In genomic region chr7:98217623-98218582, GRCh38 we compare ENCODE assay signal across 9 cellular contexts. TPM values are rescaled to one million over a fixed set of nuclear protein-coding genes. Genes with fewer than 3 reads are reported as not detected.
DNase-seq lines count a peak whose midpoint lies in the region; ATAC-seq lines count a peak whose summit lies in the region.
"Had no signal": no experiment of that assay in that cellular context is flagged by ENCODE, and none has a peak within 500 bp of the region (broad histone marks: within the 10 kb centered on the region; RNA-seq: fewer than 3 reads in every experiment).

No MANE protein-coding gene starts in this region.

- H3K9me3 Mint-ChIP-seq in activated T-cell treated with anti-CD3 and anti-CD28 coated beads, Interleukin-2, amount 50 U/mL, for 24 hours: no peaks in the 10 kb centered on the region

- no peak for DNase-seq in activated T-cell treated with anti-CD3 and anti-CD28 coated beads, Interleukin-2, amount 50 U/mL, for 24 hours
- no peak for DNase-seq in activated T-cell treated with anti-CD3 and anti-CD28 coated beads, Interleukin-2, amount 50 U/mL, for 48 hours
- peak; percentile 16 for DNase-seq in SKM-1 treated with dmso at 0.1 percent for 144 hours (lab: John Stamatoyannopoulos, UW; ENCODE audit: unreplicated experiment)
- no peak for DNase-seq in left ventricle myocardium superior
- peak; percentile 80 for DNase-seq in superior temporal gyrus (ENCODE audit: extremely low spot score)
- no peak for DNase-seq in dedifferentiated amniotic fluid mesenchymal stem cell (ENCODE audit: extremely low spot score)
- DNase-seq in effector CD4-positive, alpha-beta T cell: no peak

- H3K4me3 Mint-ChIP-seq in activated T-cell treated with anti-CD3 and anti-CD28 coated beads, Interleukin-2, amount 50 U/mL, for 24 hours: no peak overlapping the region

- peaks cover 41% of the 10 kb centered on the region for H3K36me3 Mint-ChIP-seq in activated T-cell treated with anti-CD3 and anti-CD28 coated beads, Interleukin-2, amount 50 U/mL, for 24 hours (ENCODE audit: low read depth)

- H3K27ac Mint-ChIP-seq in activated T-cell treated with anti-CD3 and anti-CD28 coated beads, Interleukin-2, amount 50 U/mL, for 24 hours: peak overlapping the region; percentile 12

- H3K27me3 Mint-ChIP-seq in activated T-cell treated with anti-CD3 and anti-CD28 coated beads, Interleukin-2, amount 50 U/mL, for 24 hours: no peaks in the 10 kb centered on the region

- peaks cover 16% of the 10 kb centered on the region for H3K4me1 Mint-ChIP-seq in activated T-cell treated with anti-CD3 and anti-CD28 coated beads, Interleukin-2, amount 50 U/mL, for 24 hours (ENCODE audit: low read depth)

- intact Hi-C loops in left ventricle myocardium superior (cut with micrococcal nuclease): no loop called here

- ATAC-seq in left ventricle myocardium superior (peak; percentile 12), GM19351 (IDR thresholded peaks at IDR 0.05; ENCODE audit: unreplicated experiment) (no peak)

RNA-seq across cellular contexts. Expression of gene BHLHA15, which starts 6.7 kb away (rescaled TPM):
- total RNA-seq in left ventricle myocardium superior: not detected
- total RNA-seq: SJSA1 had no signal

RNA-seq across cellular contexts. Expression of gene TECPR1, which starts 34.1 kb away (rescaled TPM):
- 25.2 TPM for total RNA-seq in left ventricle myocardium superior

Comparison
In these comparisons a context has a peak if more than half of its experiments do, and no peak if none do; other contexts are left out.
1. DNase-seq: peak in SKM-1 treated with dmso at 0.1 percent for 144 hours (single experiment) and superior temporal gyrus (single experiment); none in activated T-cell treated with anti-CD3 and anti-CD28 coated beads, Interleukin-2, amount 50 U/mL, for 24 hours (single experiment), activated T-cell treated with anti-CD3 and anti-CD28 coated beads, Interleukin-2, amount 50 U/mL, for 48 hours (0 of 2), left ventricle myocardium superior (single experiment), dedifferentiated amniotic fluid mesenchymal stem cell (single experiment) and effector CD4-positive, alpha-beta T cell (single experiment).